ENCODE assay signal across 21 cellular contexts in genomic region chrY:13296176-13296890, GRCh38.
"Had no signal": no experiment of that assay in that cellular context is flagged by ENCODE, and none has a peak within 500 bp of the region (broad histone marks: within the 10 kb centered on the region; RNA-seq: fewer than 3 reads in every experiment).

No MANE protein-coding gene starts in this region.

- H3K9me3 Mint-ChIP-seq: activated naive CD4-positive, alpha-beta T cell treated with anti-CD3 and anti-CD28 coated beads for 36 hours; activated T-cell treated with anti-CD3 and anti-CD28 coated beads, Interleukin-2, amount 50 U/mL, for 24 hours had no signal

- H3K4me1 Mint-ChIP-seq: activated CD8-positive, alpha-beta memory T cell treated with anti-CD3 and anti-CD28 coated beads, Interleukin-2, amount 10 ng/mL, durations not matched to agents 7 days and 5 days had no signal

- DNase-seq: activated CD4-positive, alpha-beta T cell treated with anti-CD3 and anti-CD28 coated beads for 36 hours; activated CD8-positive, alpha-beta memory T cell treated with anti-CD3 and anti-CD28 coated beads, Interleukin-2, amount 10 ng/mL, durations not matched to agents 7 days and 5 days; activated gamma-delta T cell; activated naive CD4-positive, alpha-beta T cell treated with anti-CD3 and anti-CD28 coated beads for 36 hours; activated T-cell treated with anti-CD3 and anti-CD28 coated beads, Interleukin-2, amount 50 U/mL, for 24 hours; amniotic stem cell; body of pancreas; central memory CD4-positive, alpha-beta T cell; Karpas-422; MM.1S; NCI-H1105; NCI-H1436 treated with DMSO at 0.1 percent for 48 hours; NCI-H187 treated with DMSO at 0.1 percent for 48 hours; NCI-H2081 treated with DMSO at 0.1 percent for 48 hours; NCI-H446; NCI-H524; PC-3; SHP77; T-helper 2 cell; T1000 had no signal

- H3K27me3 Mint-ChIP-seq: activated CD4-positive, alpha-beta T cell treated with anti-CD3 and anti-CD28 coated beads for 36 hours; activated CD8-positive, alpha-beta memory T cell treated with anti-CD3 and anti-CD28 coated beads, Interleukin-2, amount 10 ng/mL, durations not matched to agents 7 days and 5 days; activated T-cell treated with anti-CD3 and anti-CD28 coated beads, Interleukin-2, amount 50 U/mL, for 24 hours had no signal

- H3K27ac Mint-ChIP-seq: activated CD4-positive, alpha-beta T cell treated with anti-CD3 and anti-CD28 coated beads for 36 hours; activated CD8-positive, alpha-beta memory T cell treated with anti-CD3 and anti-CD28 coated beads, Interleukin-2, amount 10 ng/mL, durations not matched to agents 7 days and 5 days; activated naive CD4-positive, alpha-beta T cell treated with anti-CD3 and anti-CD28 coated beads for 36 hours; activated T-cell treated with anti-CD3 and anti-CD28 coated beads, Interleukin-2, amount 50 U/mL, for 24 hours had no signal

- ATAC-seq: activated CD4-positive, alpha-beta T cell treated with anti-CD3 and anti-CD28 coated beads for 36 hours; activated CD8-positive, alpha-beta memory T cell treated with anti-CD3 and anti-CD28 coated beads, Interleukin-2, amount 10 ng/mL, durations not matched to agents 7 days and 5 days; body of pancreas; K562; PC-3 had no signal

- H3K4me3 Mint-ChIP-seq: activated CD4-positive, alpha-beta T cell treated with anti-CD3 and anti-CD28 coated beads for 36 hours; activated CD8-positive, alpha-beta memory T cell treated with anti-CD3 and anti-CD28 coated beads, Interleukin-2, amount 10 ng/mL, durations not matched to agents 7 days and 5 days; activated naive CD4-positive, alpha-beta T cell treated with anti-CD3 and anti-CD28 coated beads for 36 hours; activated T-cell treated with anti-CD3 and anti-CD28 coated beads, Interleukin-2, amount 50 U/mL, for 24 hours had no signal
